10 cellular contexts compared by ENCODE assay signal in genomic region chr12:91009319-91009950, GRCh38. TPM values are rescaled to one million over a fixed set of nuclear protein-coding genes. Genes with fewer than 3 reads are reported as not detected.
DNase-seq lines count a peak whose midpoint lies in the region; ATAC-seq lines count a peak whose summit lies in the region.
"Had no signal": no experiment of that assay in that cellular context is flagged by ENCODE, and none has a peak within 500 bp of the region (broad histone marks: within the 10 kb centered on the region; RNA-seq: fewer than 3 reads in every experiment).

No MANE protein-coding gene starts in this region.

- DNase-seq in NCI-H1092 treated with DMSO at 0.1 percent for 48 hours (lab: John Stamatoyannopoulos, UW) (peak; percentile 19), NCI-H1092 (lab: John Stamatoyannopoulos, UW) (no peak), renal cortical epithelial cell (ENCODE audit: low read depth) (peak; percentile 85), mucosa of gallbladder (ENCODE audit: low spot score) (no peak)
- DNase-seq in activated naive CD4-positive, alpha-beta T cell (lab: John Stamatoyannopoulos, UW) = no peak
- no peak for DNase-seq in activated CD4-positive, alpha-beta T cell treated with anti-CD3 and anti-CD28 coated beads for 4 hours
- DNase-seq: brain microvascular endothelial cell, NCI-H2081 had no signal

- ATAC-seq in HG02588 (IDR thresholded peaks at IDR 0.05; ENCODE audit: unreplicated experiment) (peak; percentile 72), HG03565 (IDR thresholded peaks at IDR 0.05; ENCODE audit: unreplicated experiment) (peak; percentile 91)

RNA-seq across cellular contexts. Expression of gene EPYC, which starts 4.7 kb away (rescaled TPM):
- not detected in 2 replicates for total RNA-seq in renal cortical epithelial cell
- total RNA-seq in mucosa of gallbladder = not detected

RNA-seq across cellular contexts. Expression of gene KERA, which starts 48.4 kb away (rescaled TPM):
- not detected in 2 replicates for total RNA-seq in renal cortical epithelial cell
- total RNA-seq in mucosa of gallbladder = not detected

RNA-seq across cellular contexts. Expression of gene CCER1, which starts 54.5 kb away (rescaled TPM):
- total RNA-seq in renal cortical epithelial cell (not detected in 2 replicates), mucosa of gallbladder (not detected)

Comparison
In these comparisons a context has a peak if more than half of its experiments do, and no peak if none do; other contexts are left out.
1. DNase-seq: peak in NCI-H1092 treated with DMSO at 0.1 percent for 48 hours (single experiment) and renal cortical epithelial cell (single experiment); none in NCI-H1092 (single experiment), activated naive CD4-positive, alpha-beta T cell (0 of 4), mucosa of gallbladder (single experiment) and activated CD4-positive, alpha-beta T cell treated with anti-CD3 and anti-CD28 coated beads for 4 hours (0 of 2).